Comparison of ENCODE assay signal across 1 cellular context in the genomic region with DNA sequence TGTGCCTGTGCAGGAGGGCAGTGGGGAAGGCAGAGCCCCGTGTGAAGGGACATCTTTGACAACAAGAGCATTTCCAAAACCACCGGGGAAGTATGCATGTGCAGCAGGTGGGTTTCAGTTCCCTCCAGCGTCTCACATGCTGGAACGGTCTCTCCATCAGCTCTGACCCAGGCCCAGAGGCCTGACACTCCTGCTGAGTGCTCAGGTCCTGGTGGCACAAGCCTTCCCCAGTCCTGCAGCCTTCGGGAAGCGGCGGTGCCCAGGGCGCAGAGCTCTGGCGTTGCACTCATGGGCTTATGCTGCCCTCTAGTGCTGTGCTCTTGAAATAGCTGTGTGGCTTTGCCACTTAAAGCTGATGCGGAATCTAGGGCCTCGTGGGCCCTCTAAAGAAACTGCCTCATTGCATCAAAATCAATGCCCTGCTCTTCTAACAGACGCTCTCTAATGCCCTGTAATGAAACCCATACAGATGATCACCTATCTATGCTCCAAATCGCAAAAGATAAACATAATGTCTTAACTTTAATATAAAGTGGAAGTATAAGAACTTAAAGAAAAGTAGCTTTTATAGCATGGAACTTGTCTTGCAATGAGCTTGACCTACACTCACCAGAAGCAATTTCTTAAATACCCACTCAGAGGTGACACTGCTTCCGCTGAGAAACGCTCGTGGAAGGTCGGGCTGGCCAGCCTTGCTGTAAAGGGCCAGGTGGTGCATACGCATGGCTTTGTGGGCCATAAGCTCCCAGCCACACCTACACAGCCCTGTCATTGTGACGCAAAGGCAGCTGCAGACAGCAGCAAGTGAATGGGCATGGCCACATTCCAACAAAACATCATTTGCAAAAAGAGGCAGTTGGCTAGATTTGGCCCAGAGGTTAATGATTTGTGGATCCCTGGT.
TF ChIP-seq lines count a peak whose summit lies in the region.

No MANE protein-coding gene starts in this region.

TF ChIP-seq in endothelial cell of umbilical vein, 7 proteins besides CTCF, POLR2A, EP300 and RAD21 (continued from another document):
- TF ChIP-seq, protein P1, sequence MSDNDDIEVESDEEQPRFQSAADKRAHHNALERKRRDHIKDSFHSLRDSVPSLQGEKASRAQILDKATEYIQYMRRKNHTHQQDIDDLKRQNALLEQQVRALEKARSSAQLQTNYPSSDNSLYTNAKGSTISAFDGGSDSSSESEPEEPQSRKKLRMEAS (IDR thresholded peaks at IDR 0.05; ENCODE audit: insufficient read depth, insufficient read length) = no peak
- TF ChIP-seq EZH2 (IDR thresholded peaks at IDR 0.05; ENCODE audit: borderline replicate concordance, low read depth, low read length, severe bottlenecking) (no peak), POLR2AphosphoS5 (IDR thresholded peaks at IDR 0.05; ENCODE audit: insufficient read depth, low read depth, low read length) (no peak), GATA2 (IDR thresholded peaks at IDR 0.05; ENCODE audit: insufficient read depth, insufficient read length, low read depth, low read length) (no peak), JUN (IDR thresholded peaks at IDR 0.05; ENCODE audit: borderline replicate concordance, insufficient read depth, insufficient read length, low read depth) (no peak), FOS (IDR thresholded peaks at IDR 0.05; ENCODE audit: borderline replicate concordance, insufficient read depth, low read length) (no peak)
